Comparison of ENCODE assay signal across 2 cellular contexts in genomic region chr9:121545148-121545874, GRCh38.
TF ChIP-seq lines count a peak whose summit lies in the region.

No MANE protein-coding gene starts in this region.

TF ChIP-seq in HEK293T, 16 proteins besides CTCF, POLR2A, EP300 and RAD21 (continued from another document):
- TF ChIP-seq ZNF384 (IDR thresholded peaks at IDR 0.05): peak; percentile 26; the same call in 1 of the 2 replicates
TF ChIP-seq in HEK293T: peak in this region for 1.

TF ChIP-seq in K562, 482 proteins besides CTCF, POLR2A, EP300 and RAD21:
- no peak for TF ChIP-seq NFYB (IDR thresholded peaks at IDR 0.05; ENCODE audit: extremely low read depth, insufficient read length)
- TF ChIP-seq ZKSCAN1 (IDR thresholded peaks at IDR 0.05; ENCODE audit: low read depth, low read length): peak; percentile 93
